In the genomic region with DNA sequence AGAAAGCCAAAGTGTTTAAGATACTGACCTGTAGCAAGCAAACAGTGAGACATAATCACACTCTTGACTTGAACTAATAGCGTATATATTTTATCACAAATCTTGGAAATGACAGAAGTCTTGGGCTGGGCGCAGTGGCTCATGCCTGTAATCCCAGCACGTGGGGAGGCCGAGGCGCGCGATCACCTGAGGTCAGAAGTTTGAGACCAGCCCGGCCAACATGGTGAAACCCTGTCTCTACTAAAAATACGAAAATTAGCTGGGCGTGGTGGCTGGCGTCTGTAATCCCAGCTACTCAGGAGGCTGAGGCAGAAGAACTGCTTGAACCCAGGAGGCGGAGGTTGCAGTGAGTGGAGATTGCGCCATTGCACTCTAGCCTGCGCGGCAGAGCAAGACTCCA, we compare ENCODE assay signal across 2 cellular contexts. TPM values are rescaled to one million over a fixed set of nuclear protein-coding genes. Genes with fewer than 3 reads are reported as not detected.
"Had no signal": no experiment of that assay in that cellular context is flagged by ENCODE, and none has a peak within 500 bp of the region (broad histone marks: within the 10 kb centered on the region; RNA-seq: fewer than 3 reads in every experiment).

No MANE protein-coding gene starts in this region.

RNA-seq across cellular contexts. Expression of gene VWF, which starts 24.3 kb away (rescaled TPM):
- total RNA-seq: GM23248, HT1080 had no signal
